ENCODE assay signal across 1 cellular context in the genomic region with DNA sequence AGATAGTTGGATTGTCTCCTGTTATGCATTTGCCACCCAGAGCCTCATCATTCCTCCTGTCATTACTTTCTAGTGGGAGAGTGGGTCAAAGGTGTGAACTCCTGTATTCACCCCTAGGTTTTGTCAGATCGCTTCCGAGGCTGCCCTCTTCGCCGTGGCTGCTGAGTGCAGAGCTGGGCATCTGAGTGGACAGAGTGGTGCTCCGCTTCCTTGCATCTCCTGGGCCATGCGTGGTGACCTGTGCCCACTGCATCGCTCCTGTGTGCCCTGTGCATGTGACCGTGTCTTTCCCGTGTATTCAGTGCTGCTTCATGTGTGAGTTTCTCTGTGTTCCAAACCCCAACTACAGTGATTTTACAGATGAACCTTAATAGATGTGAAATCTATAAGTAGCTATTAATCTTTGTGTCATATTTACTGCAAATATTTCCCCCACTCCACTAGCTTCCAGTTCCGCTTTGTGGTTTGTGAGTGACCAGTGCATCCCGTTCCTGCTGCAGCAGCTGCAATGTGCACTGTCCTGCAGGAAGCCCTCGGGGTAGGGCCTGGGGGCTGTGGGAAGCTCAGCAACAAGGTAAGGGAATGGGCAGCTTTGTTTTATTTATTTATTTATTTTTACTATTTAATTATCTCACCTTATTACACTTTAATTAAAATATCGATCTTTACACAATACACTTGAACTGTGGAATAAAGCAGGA.
TF ChIP-seq lines count a peak whose summit lies in the region.

No MANE protein-coding gene starts in this region.

TF ChIP-seq in GM12878, 131 proteins besides CTCF, POLR2A, EP300 and RAD21:
- TF ChIP-seq RUNX3 (IDR thresholded peaks at IDR 0.05; ENCODE audit: low read length) = 0 out of 2 replicates have a peak, but pooled peaks have one; percentile 8
- no peak for TF ChIP-seq IKZF1 (conservative IDR thresholded peaks at IDR 0.05)
